In genomic region chr3:143595456-143596077, GRCh38 we compare ENCODE assay signal across 14 cellular contexts.
DNase-seq lines count a peak whose midpoint lies in the region; ATAC-seq and TF ChIP-seq lines count a peak whose summit lies in the region.
"Had no signal": no experiment of that assay in that cellular context is flagged by ENCODE, and none has a peak within 500 bp of the region (broad histone marks: within the 10 kb centered on the region; RNA-seq: fewer than 3 reads in every experiment).

No MANE protein-coding gene starts in this region.

- H3K9me3 ChIP-seq in mucosa of descending colon = no peaks in the 10 kb centered on the region
- H3K9me3 ChIP-seq in PC-9 (ENCODE audit: insufficient read depth, low read depth) = no peaks in the 10 kb centered on the region
- H3K9me3 ChIP-seq: left ventricle myocardium inferior had no signal

- no peaks in the 10 kb centered on the region for H4K20me1 ChIP-seq in PC-9 (ENCODE audit: insufficient read depth)

- H3K9me3 Mint-ChIP-seq in Calu3 (ENCODE audit: low read depth, unreplicated experiment) = no peaks in the 10 kb centered on the region
- H3K9me3 Mint-ChIP-seq: activated CD4-positive, alpha-beta T cell treated with anti-CD3 and anti-CD28 coated beads, Interleukin-2, amount 10 ng/mL, durations not matched to agents 7 days and 5 days had no signal

- H3K27ac Mint-ChIP-seq in Calu3 (ENCODE audit: unreplicated experiment) = no peak overlapping the region
- H3K27ac Mint-ChIP-seq: activated CD4-positive, alpha-beta T cell treated with anti-CD3 and anti-CD28 coated beads, Interleukin-2, amount 10 ng/mL, durations not matched to agents 7 days and 5 days had no signal

- peaks cover 17% of the 10 kb centered on the region for H3K4me1 Mint-ChIP-seq in Calu3 (ENCODE audit: low read depth, unreplicated experiment)
- H3K4me1 Mint-ChIP-seq: activated CD4-positive, alpha-beta T cell treated with anti-CD3 and anti-CD28 coated beads, Interleukin-2, amount 10 ng/mL, durations not matched to agents 7 days and 5 days had no signal

- BruUV-seq in Calu3 (replicated peaks; lab: Mats Ljungman, UMichigan) = no TSS peak
- no TSS peak for BruUV-seq in PC-9 (replicated peaks; lab: Mats Ljungman, UMichigan)

- ATAC-seq in GM19035 (IDR thresholded peaks at IDR 0.05; ENCODE audit: unreplicated experiment) (peak; percentile 95), HG02610 (IDR thresholded peaks at IDR 0.05; ENCODE audit: unreplicated experiment) (peak; percentile 89), HG03469 (IDR thresholded peaks at IDR 0.05; ENCODE audit: unreplicated experiment) (peak; percentile 95), mucosa of descending colon (peak; percentile 41), foreskin keratinocyte (no peak)

- DNase-seq in mucosa of descending colon (no peak), kidney tubule cell (ENCODE audit: low spot score) (no peak), Calu3 (no peak), foreskin keratinocyte (no peak), PC-9 (no peak)
- DNase-seq: activated CD4-positive, alpha-beta T cell treated with anti-CD3 and anti-CD28 coated beads, Interleukin-2, amount 10 ng/mL, durations not matched to agents 7 days and 5 days; anterior cingulate cortex; GDM1; left ventricle myocardium inferior; NCI-H774; stimulated activated naive CD4-positive, alpha-beta T cell treated with Interleukin-2 at 50 U/mL for 16 hours had no signal

- H3K4me3 ChIP-seq in mucosa of descending colon (no peak overlapping the region), PC-9 (no peak overlapping the region)
- H3K4me3 ChIP-seq: left ventricle myocardium inferior had no signal

- H3K4me1 ChIP-seq in mucosa of descending colon (ENCODE audit: low read depth) = peaks cover 15% of the 10 kb centered on the region
- H3K4me1 ChIP-seq in foreskin keratinocyte = no peaks in the 10 kb centered on the region
- H3K4me1 ChIP-seq in PC-9 (replicated peaks; ENCODE audit: insufficient read depth) = no peaks in the 10 kb centered on the region
- H3K4me1 ChIP-seq: left ventricle myocardium inferior had no signal

- no peak overlapping the region for H2AFZ ChIP-seq in PC-9

- H3K27me3 ChIP-seq in foreskin keratinocyte = no peaks in the 10 kb centered on the region
- H3K27me3 ChIP-seq in PC-9 (ENCODE audit: insufficient read depth, low read depth) = no peaks in the 10 kb centered on the region

- CTCF ChIA-PET in Calu3 (lab: Charles Lee) (no interaction called here), PC-9 (lab: Charles Lee) (no interaction called here)

- H3K27me3 Mint-ChIP-seq in Calu3 (ENCODE audit: unreplicated experiment) = peaks cover 18% of the 10 kb centered on the region
- H3K27me3 Mint-ChIP-seq: activated CD4-positive, alpha-beta T cell treated with anti-CD3 and anti-CD28 coated beads, Interleukin-2, amount 10 ng/mL, durations not matched to agents 7 days and 5 days had no signal

- no peaks in the 10 kb centered on the region for H3K36me3 Mint-ChIP-seq in Calu3 (ENCODE audit: insufficient read depth, unreplicated experiment)

- H3K79me2 ChIP-seq in PC-9 (ENCODE audit: low read depth) = no peaks in the 10 kb centered on the region

- H3K27ac ChIP-seq in foreskin keratinocyte (no peak overlapping the region), PC-9 (no peak overlapping the region)
- H3K27ac ChIP-seq: left ventricle myocardium inferior had no signal

- no peaks in the 10 kb centered on the region for H3K9me2 ChIP-seq in PC-9 (ENCODE audit: insufficient read depth)

- no peaks in the 10 kb centered on the region for H3F3A ChIP-seq in PC-9 (ENCODE audit: insufficient read depth, low read depth)

- H3K4me2 ChIP-seq in PC-9 = no peak overlapping the region

- H3K36me3 ChIP-seq in mucosa of descending colon (ENCODE audit: low read depth) (no peaks in the 10 kb centered on the region), PC-9 (ENCODE audit: low read depth) (no peaks in the 10 kb centered on the region)
- H3K36me3 ChIP-seq: left ventricle myocardium inferior had no signal

- intact Hi-C loops in mucosa of descending colon (cut with DNase I, micrococcal nuclease) (no loop called here), Calu3 (cut with micrococcal nuclease; ENCODE audit: unreplicated experiment) (no loop called here), PC-9 (cut with micrococcal nuclease; ENCODE audit: unreplicated experiment) (no loop called here)

- POLR2A ChIA-PET in PC-9 (lab: Charles Lee; ENCODE audit: unreplicated experiment) = no interaction called here

- TF ChIP-seq CTCF in mucosa of descending colon (IDR thresholded peaks at IDR 0.05) (no peak), Calu3 (IDR thresholded peaks at IDR 0.05; ENCODE audit: unreplicated experiment) (no peak), foreskin keratinocyte (conservative IDR thresholded peaks at IDR 0.05) (no peak), PC-9 (conservative IDR thresholded peaks at IDR 0.05) (no peak)

- H3K4me3 Mint-ChIP-seq in Calu3 (ENCODE audit: low read depth, unreplicated experiment) = no peak overlapping the region
- H3K4me3 Mint-ChIP-seq: activated CD4-positive, alpha-beta T cell treated with anti-CD3 and anti-CD28 coated beads, Interleukin-2, amount 10 ng/mL, durations not matched to agents 7 days and 5 days had no signal
